ENCODE assay signal across 9 cellular contexts in the genomic region with DNA sequence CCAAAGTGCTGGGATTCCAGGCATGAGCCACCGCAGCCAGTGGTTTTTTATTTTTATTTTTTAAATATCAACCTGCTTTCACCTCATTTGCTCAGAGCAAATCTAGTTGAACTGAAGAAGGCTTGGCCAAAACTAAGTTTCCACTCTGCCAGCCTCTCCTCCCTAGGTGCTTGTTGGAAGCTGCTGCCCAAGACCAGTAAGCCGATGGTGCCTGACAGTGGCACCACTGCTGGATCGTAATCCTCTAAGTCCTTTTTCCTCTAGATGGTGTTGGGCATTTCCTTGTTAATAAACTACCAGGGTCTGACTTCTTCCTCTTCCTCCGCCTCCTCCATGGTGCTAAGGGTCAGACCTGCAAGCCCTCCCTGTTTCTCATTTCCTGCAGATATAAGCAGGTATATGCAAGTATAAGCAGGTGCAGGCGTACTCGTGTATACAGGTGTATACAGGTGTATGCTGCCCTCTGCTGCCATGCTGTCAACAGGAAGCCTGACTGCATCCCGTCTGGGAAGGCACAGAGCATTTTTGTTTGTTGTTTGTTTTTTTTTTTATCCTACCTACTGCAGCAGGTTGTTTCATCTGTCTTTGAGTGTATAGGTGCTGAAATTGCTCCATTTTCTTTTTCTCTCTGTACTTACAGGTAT. TPM values are rescaled to one million over a fixed set of nuclear protein-coding genes. Genes with fewer than 3 reads are reported as not detected.
DNase-seq lines count a peak whose midpoint lies in the region; ATAC-seq and TF ChIP-seq lines count a peak whose summit lies in the region.
"Had no signal": no experiment of that assay in that cellular context is flagged by ENCODE, and none has a peak within 500 bp of the region (broad histone marks: within the 10 kb centered on the region; RNA-seq: fewer than 3 reads in every experiment).

No MANE protein-coding gene starts in this region.

- no peaks in the 10 kb centered on the region for H3K27me3 Mint-ChIP-seq in activated CD8-positive, alpha-beta T cell treated with anti-CD3 and anti-CD28 coated beads for 36 hours

- H2BK5ac ChIP-seq in mesendoderm (ENCODE audit: low read length) = no peak overlapping the region

- H3K4me1 ChIP-seq in BLaER1 = peaks cover 46% of the 10 kb centered on the region
- no peaks in the 10 kb centered on the region for H3K4me1 ChIP-seq in mesendoderm (ENCODE audit: control insufficient read depth, low read depth, low read length)

- H3K4me2 ChIP-seq in BLaER1 (peak overlapping the region; percentile 95), mesendoderm (ENCODE audit: low read length) (no peak overlapping the region)

- no peak overlapping the region for H3K18ac ChIP-seq in mesendoderm (ENCODE audit: low read length)

- H3K36me3 ChIP-seq in BLaER1 = peaks cover 53% of the 10 kb centered on the region
- H3K36me3 ChIP-seq in mesendoderm (ENCODE audit: control insufficient read depth, insufficient read depth, low read length) = peaks cover 1% of the 10 kb centered on the region

- no peak overlapping the region for H2BK15ac ChIP-seq in mesendoderm (replicated peaks; ENCODE audit: low read depth)

- H2BK120ac ChIP-seq in mesendoderm (ENCODE audit: low read depth, low read length) = no peak overlapping the region

- POLR2A ChIA-PET in activated CD8-positive, alpha-beta T cell treated with anti-CD3 and anti-CD28 coated beads for 36 hours (lab: Charles Lee) = interaction anchor here (2.0 kb wide), 1 partner anchor 17 kb away, joined by 4 read pairs; no protein-coding TSS in a partner anchor

- H3K79me1 ChIP-seq in mesendoderm (ENCODE audit: low read length) = peaks cover 4% of the 10 kb centered on the region

- H4K20me1 ChIP-seq in BLaER1 = peaks cover 60% of the 10 kb centered on the region

- no peak for ATAC-seq in activated CD8-positive, alpha-beta T cell treated with anti-CD3 and anti-CD28 coated beads for 36 hours
- peak; percentile 54 for ATAC-seq in left colon

- peaks cover 56% of the 10 kb centered on the region for H3K36me3 Mint-ChIP-seq in activated CD8-positive, alpha-beta T cell treated with anti-CD3 and anti-CD28 coated beads for 36 hours (ENCODE audit: low read depth)

- no peaks in the 10 kb centered on the region for H3K9me3 ChIP-seq in BLaER1

- H3K4me1 Mint-ChIP-seq in activated CD8-positive, alpha-beta T cell treated with anti-CD3 and anti-CD28 coated beads for 36 hours (ENCODE audit: low read depth) = peaks cover 44% of the 10 kb centered on the region

- no CpG with 5 or more reads among the region's 7 CpGs for WGBS in mesendoderm (ENCODE audit: extremely low coverage, insufficient coverage, low lambda C conversion rate)

- intact Hi-C loops in activated CD8-positive, alpha-beta T cell treated with anti-CD3 and anti-CD28 coated beads for 36 hours (cut with micrococcal nuclease) = no loop called here
- intact Hi-C loops in left colon (cut with DNase I, micrococcal nuclease) = no loop called here

- H3K9ac ChIP-seq in BLaER1 (peak overlapping the region; percentile 84; the same call in 1 of the 2 replicates), mesendoderm (ENCODE audit: low read length) (no peak overlapping the region)

- CTCF ChIA-PET in activated CD8-positive, alpha-beta T cell treated with anti-CD3 and anti-CD28 coated beads for 36 hours (lab: Charles Lee) = interaction anchor here (0.8 kb wide), 1 partner anchor 109 kb away, joined by 3 read pairs; no protein-coding TSS in a partner anchor

- no peaks in the 10 kb centered on the region for H3K27me3 ChIP-seq in BLaER1
- no peaks in the 10 kb centered on the region for H3K27me3 ChIP-seq in mesendoderm (ENCODE audit: insufficient read depth, low read length, poor library complexity)

- no peak overlapping the region for H2AK5ac ChIP-seq in mesendoderm (ENCODE audit: low read length)

- DNase-seq in GM13977 (ENCODE audit: low spot score) (no peak), left colon (peak; percentile 64 to 73), mesendoderm (no peak), pons (ENCODE audit: low spot score) (no peak), germinal center (ENCODE audit: low spot score) (no peak), NCI-H1694 treated with DMSO at 0.1 percent for 48 hours (lab: John Stamatoyannopoulos, UW) (no peak)
- DNase-seq in activated CD8-positive, alpha-beta T cell treated with anti-CD3 and anti-CD28 coated beads for 36 hours = peak; percentile 32
- DNase-seq: NCI-H524 treated with DMSO at 0.1 percent for 48 hours had no signal

- H3K56ac ChIP-seq in mesendoderm (ENCODE audit: low read length) = no peak overlapping the region

- no peak overlapping the region for H3K4ac ChIP-seq in mesendoderm (ENCODE audit: low read depth, low read length)

- no peaks in the 10 kb centered on the region for H3K9me3 Mint-ChIP-seq in activated CD8-positive, alpha-beta T cell treated with anti-CD3 and anti-CD28 coated beads for 36 hours

- peak; percentile 24 for TF ChIP-seq CTCF in GM13977 (IDR thresholded peaks at IDR 0.05; ENCODE audit: extremely low read depth, insufficient read depth, missing control alignments)
- TF ChIP-seq CTCF in activated CD8-positive, alpha-beta T cell treated with anti-CD3 and anti-CD28 coated beads for 36 hours (IDR thresholded peaks at IDR 0.05) = no peak

- H3K79me2 ChIP-seq in mesendoderm (ENCODE audit: control insufficient read depth, insufficient read depth, low read length) = no peaks in the 10 kb centered on the region

- H3K23ac ChIP-seq in mesendoderm (ENCODE audit: low read length) = no peak overlapping the region

- no peak overlapping the region for H4K8ac ChIP-seq in mesendoderm (ENCODE audit: low read depth, low read length)

- no peak overlapping the region for H4K5ac ChIP-seq in mesendoderm (ENCODE audit: low read length)

- H3K27ac Mint-ChIP-seq in activated CD8-positive, alpha-beta T cell treated with anti-CD3 and anti-CD28 coated beads for 36 hours = peak overlapping the region; percentile 34

- H3K4me3 Mint-ChIP-seq in activated CD8-positive, alpha-beta T cell treated with anti-CD3 and anti-CD28 coated beads for 36 hours = peak overlapping the region; percentile 91

- peak overlapping the region; percentile 91; the same call in 1 of the 2 replicates for H3K4me3 ChIP-seq in BLaER1
- H3K4me3 ChIP-seq in mesendoderm (ENCODE audit: low read length) = no peak overlapping the region

- no peak overlapping the region for H3K27ac ChIP-seq in BLaER1
- no peak overlapping the region for H3K27ac ChIP-seq in mesendoderm (ENCODE audit: low read depth, low read length)

- in situ Hi-C loops in GM13977 (cut with MboI; ENCODE audit: low pct_unique_long_range_greater_than_20kb, low sequenced_read_pairs, unreplicated experiment) = no loop called here

RNA-seq across cellular contexts. Expression of a gene that starts 1.6 kb away (rescaled TPM):
- 100 to 1,000 TPM; 115 to 117 TPM for total RNA-seq in activated CD8-positive, alpha-beta T cell treated with anti-CD3 and anti-CD28 coated beads for 36 hours
- total RNA-seq in left colon = 100 to 1,000 TPM; 140 to 165 TPM
- polyA plus RNA-seq in mesendoderm (2013, experiment 1 of 2) = 20.2 TPM
- 21.5 TPM for polyA plus RNA-seq in mesendoderm (2013, experiment 2 of 2)

RNA-seq across cellular contexts. Expression of a gene that starts 6.4 kb away (rescaled TPM):
- 10 to 100 TPM; 66.4 to 68.9 TPM for total RNA-seq in activated CD8-positive, alpha-beta T cell treated with anti-CD3 and anti-CD28 coated beads for 36 hours
- total RNA-seq in left colon = 100 to 1,000 TPM in 1 of 2 donors, 10 to 100 TPM in 1; 56.5 to 126 TPM
- polyA plus RNA-seq in mesendoderm (2013, experiment 1 of 2) = 207 TPM
- polyA plus RNA-seq in mesendoderm (2013, experiment 2 of 2) = 217 TPM

Comparison
In these comparisons a context has a peak if more than half of its experiments do, and no peak if none do; other contexts are left out.
1. DNase-seq: peak in activated CD8-positive, alpha-beta T cell treated with anti-CD3 and anti-CD28 coated beads for 36 hours (single experiment) and left colon (2 of 2); none in GM13977 (single experiment), mesendoderm (single experiment), pons (single experiment), germinal center (single experiment) and NCI-H1694 treated with DMSO at 0.1 percent for 48 hours (single experiment).